19 cellular contexts compared by ENCODE assay signal in genomic region chr17:77879896-77880280, GRCh38.
"Had no signal": no experiment of that assay in that cellular context is flagged by ENCODE, and none has a peak within 500 bp of the region (broad histone marks: within the 10 kb centered on the region; RNA-seq: fewer than 3 reads in every experiment).

No MANE protein-coding gene starts in this region.

- H3K36me3 ChIP-seq: ascending aorta, neural progenitor cell, prostate gland, right lobe of liver, stomach had no signal

- ATAC-seq: activated CD4-positive, alpha-beta T cell treated with anti-CD3 and anti-CD28 coated beads for 36 hours; activated CD8-positive, alpha-beta memory T cell treated with anti-CD3 and anti-CD28 coated beads, Interleukin-2, amount 10 ng/mL, durations not matched to agents 7 days and 5 days; left lobe of liver; right lobe of liver; WTC11 had no signal

- H3K4me1 ChIP-seq: prostate gland, right lobe of liver had no signal

- H3K27me3 ChIP-seq: ascending aorta, neural progenitor cell, right lobe of liver, stomach had no signal

- H3K4me3 ChIP-seq: ascending aorta, coronary artery, neural progenitor cell, prostate gland, right lobe of liver, smooth muscle cell, stomach had no signal

- H3K27me3 Mint-ChIP-seq: activated CD4-positive, alpha-beta T cell treated with anti-CD3 and anti-CD28 coated beads for 36 hours; activated CD8-positive, alpha-beta memory T cell treated with anti-CD3 and anti-CD28 coated beads, Interleukin-2, amount 10 ng/mL, durations not matched to agents 7 days and 5 days had no signal

- H3K27ac ChIP-seq: ascending aorta, neural progenitor cell, prostate gland, right lobe of liver had no signal

- H3K27ac Mint-ChIP-seq: activated CD4-positive, alpha-beta T cell treated with anti-CD3 and anti-CD28 coated beads for 36 hours; activated CD8-positive, alpha-beta memory T cell treated with anti-CD3 and anti-CD28 coated beads, Interleukin-2, amount 10 ng/mL, durations not matched to agents 7 days and 5 days; neural progenitor cell; WTC11 had no signal

- DNase-seq: activated CD4-positive, alpha-beta T cell treated with anti-CD3 and anti-CD28 coated beads for 36 hours; activated CD4-positive, alpha-beta T cell treated with anti-CD3 and anti-CD28 coated beads, Interleukin-2, amount 50 U/mL, for 48 hours; activated CD8-positive, alpha-beta memory T cell treated with anti-CD3 and anti-CD28 coated beads, Interleukin-2, amount 10 ng/mL, durations not matched to agents 7 days and 5 days; activated naive CD4-positive, alpha-beta T cell treated with Interleukin-2 at 50 U/mL for 16 hours; hypothalamus; mammary epithelial cell; midbrain; right lobe of liver; stimulated activated CD4-positive, alpha-beta T cell treated with anti-CD3 and anti-CD28 coated beads, Interleukin-4, amount 100 ng/mL, for 1 hour; stomach; SW 1271; trophoblast cell had no signal

- H3K4me3 Mint-ChIP-seq: activated CD4-positive, alpha-beta T cell treated with anti-CD3 and anti-CD28 coated beads for 36 hours; activated CD8-positive, alpha-beta memory T cell treated with anti-CD3 and anti-CD28 coated beads, Interleukin-2, amount 10 ng/mL, durations not matched to agents 7 days and 5 days; neural progenitor cell; WTC11 had no signal

- H3K9me3 ChIP-seq: prostate gland, right lobe of liver had no signal
